Comparison of ENCODE assay signal across 8 cellular contexts in genomic region chr1:36703526-36704208, GRCh38.
A peak's percentile ranks its signal among the peaks of the same experiment; 100 is the strongest.
DNase-seq lines count a peak whose midpoint lies in the region; ATAC-seq and TF ChIP-seq lines count a peak whose summit lies in the region.

No MANE protein-coding gene starts in this region.

- peak in 3 of 4 experiments; percentile 46 to 65 (median 52) for ATAC-seq in T-cell (replicated peaks in 1 of 4)
- ATAC-seq in gastrocnemius medialis = peak in 1 of 2 donors; percentile 66

- H3K4me1 ChIP-seq in gastrocnemius medialis = no peaks in the 10 kb centered on the region

- POLR2A ChIA-PET in T-cell (lab: Charles Lee) = no interaction called here

- peaks cover 37 to 51% of the 10 kb centered on the region in 2 donors for H3K27me3 Mint-ChIP-seq in T-cell

- H3K9me3 ChIP-seq in gastrocnemius medialis = no peaks in the 10 kb centered on the region

- H3K4me3 ChIP-seq in astrocyte of the cerebellum (ENCODE audit: low read depth, low read length) (no peak overlapping the region), gastrocnemius medialis (no peak overlapping the region)

- in situ Hi-C loops in ACHN (cut with HindIII; ENCODE audit: low pct_ligation_motif_present, low pct_unique_long_range_greater_than_20kb, low sequenced_read_pairs) (no loop called here), astrocyte of the cerebellum (cut with HindIII; ENCODE audit: low sequenced_read_pairs) (no loop called here), gastrocnemius medialis (cut with MboI; ENCODE audit: low sequenced_read_pairs in 4 of 4) (loop anchor here (5.0 to 25.0 kb wide), 3 partner anchors 731 to 734 kb away; no protein-coding TSS in a partner anchor)

- peaks cover 2 to 12% (median 11%) of the 10 kb centered on the region in 3 donors for H3K27me3 ChIP-seq in gastrocnemius medialis

- peaks cover 6 to 9% (median 7%) of the 10 kb centered on the region in 3 donors for H3K4me1 Mint-ChIP-seq in T-cell

- H3K4me3 Mint-ChIP-seq in T-cell = no peak overlapping the region

- H3K27ac ChIP-seq in gastrocnemius medialis = no peak overlapping the region

- no peaks in the 10 kb centered on the region for H3K9me3 Mint-ChIP-seq in T-cell

- H3K36me3 Mint-ChIP-seq in T-cell = no peaks in the 10 kb centered on the region

- DNase-seq in ACHN (peak; percentile 55), GM19240 (ENCODE audit: insufficient read length, low spot score) (peak; percentile 80), NCI-H187 (lab: John Stamatoyannopoulos, UW) (peak; percentile 64 to 73), T-cell (peak in 33 of 34 experiments; percentile 12 to 53 (median 31)), astrocyte of the cerebellum (ENCODE audit: low read depth) (peak; percentile 3), hippocampal formation (lab: John Stamatoyannopoulos, UW) (peak; percentile 78 to 80), gastrocnemius medialis (peak; percentile 23 to 49), T1000 (lab: John Stamatoyannopoulos, UW) (no peak)

- CTCF ChIA-PET in T-cell (lab: Charles Lee) = no interaction called here

- H3K27ac Mint-ChIP-seq in T-cell = no peak overlapping the region

- H3K36me3 ChIP-seq in gastrocnemius medialis = no peaks in the 10 kb centered on the region

- intact Hi-C loops in gastrocnemius medialis (cut with DNase I; ENCODE audit: low total_unique reads) = no loop called here

- no peak for TF ChIP-seq POLR2A in gastrocnemius medialis (IDR thresholded peaks at IDR 0.05)

- TF ChIP-seq CTCF in astrocyte of the cerebellum (IDR thresholded peaks at IDR 0.05; ENCODE audit: low read depth, low read length, missing control alignments) = peak; percentile 75
- peak; percentile 50 to 71 (median 56) for TF ChIP-seq CTCF in gastrocnemius medialis (IDR thresholded peaks at IDR 0.05 in 4 of 5, conservative IDR thresholded peaks at IDR 0.05 in 1 of 5)

Comparison
In these comparisons a context has a peak if more than half of its experiments do, and no peak if none do; other contexts are left out.
1. in situ Hi-C loops: an anchor here in gastrocnemius medialis (5.0 to 25.0 kb wide); none called in ACHN and astrocyte of the cerebellum.